2 cellular contexts compared by ENCODE assay signal in the genomic region with DNA sequence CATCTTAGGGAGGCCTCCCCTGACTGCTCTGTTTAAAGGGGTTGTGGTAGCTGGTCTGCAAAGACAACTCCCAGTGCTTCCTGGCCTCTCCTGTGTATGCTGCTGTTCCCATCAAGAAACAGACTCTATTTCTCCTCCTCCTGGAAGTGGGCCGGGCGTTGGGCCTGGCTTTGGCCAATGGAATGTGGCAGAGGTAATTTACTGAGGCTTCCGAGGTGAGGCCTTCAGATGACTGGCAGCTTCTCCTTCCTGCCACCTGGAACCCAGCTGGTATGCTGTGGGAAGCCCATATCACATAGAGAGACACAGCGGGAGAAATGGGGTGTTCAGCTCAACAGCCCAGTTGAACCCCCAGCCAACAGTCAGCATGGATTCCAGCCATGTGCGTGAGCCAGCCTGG.
TF ChIP-seq lines count a peak whose summit lies in the region.

No MANE protein-coding gene starts in this region.

TF ChIP-seq in SK-N-SH treated with all-trans-retinoic acid at 6 μM for 48 hours, 23 proteins besides CTCF, POLR2A, EP300 and RAD21:
- TF ChIP-seq ZNF565 (CRISPR knock-in tag; conservative IDR thresholded peaks at IDR 0.05; ENCODE audit: low read depth) (no peak), TCF4 (CRISPR knock-in tag; IDR thresholded peaks at IDR 0.05; ENCODE audit: borderline replicate concordance) (no peak), PPARA (CRISPR knock-in tag; IDR thresholded peaks at IDR 0.05; ENCODE audit: borderline replicate concordance) (no peak), ARNTL (CRISPR knock-in tag; IDR thresholded peaks at IDR 0.05; ENCODE audit: borderline replicate concordance, low read depth) (no peak), ZFP30 (CRISPR knock-in tag; IDR thresholded peaks at IDR 0.05) (no peak), RARB (CRISPR knock-in tag; IDR thresholded peaks at IDR 0.05) (no peak), TOX (CRISPR knock-in tag; IDR thresholded peaks at IDR 0.05; ENCODE audit: borderline replicate concordance) (no peak)
- TF ChIP-seq, protein P1, sequence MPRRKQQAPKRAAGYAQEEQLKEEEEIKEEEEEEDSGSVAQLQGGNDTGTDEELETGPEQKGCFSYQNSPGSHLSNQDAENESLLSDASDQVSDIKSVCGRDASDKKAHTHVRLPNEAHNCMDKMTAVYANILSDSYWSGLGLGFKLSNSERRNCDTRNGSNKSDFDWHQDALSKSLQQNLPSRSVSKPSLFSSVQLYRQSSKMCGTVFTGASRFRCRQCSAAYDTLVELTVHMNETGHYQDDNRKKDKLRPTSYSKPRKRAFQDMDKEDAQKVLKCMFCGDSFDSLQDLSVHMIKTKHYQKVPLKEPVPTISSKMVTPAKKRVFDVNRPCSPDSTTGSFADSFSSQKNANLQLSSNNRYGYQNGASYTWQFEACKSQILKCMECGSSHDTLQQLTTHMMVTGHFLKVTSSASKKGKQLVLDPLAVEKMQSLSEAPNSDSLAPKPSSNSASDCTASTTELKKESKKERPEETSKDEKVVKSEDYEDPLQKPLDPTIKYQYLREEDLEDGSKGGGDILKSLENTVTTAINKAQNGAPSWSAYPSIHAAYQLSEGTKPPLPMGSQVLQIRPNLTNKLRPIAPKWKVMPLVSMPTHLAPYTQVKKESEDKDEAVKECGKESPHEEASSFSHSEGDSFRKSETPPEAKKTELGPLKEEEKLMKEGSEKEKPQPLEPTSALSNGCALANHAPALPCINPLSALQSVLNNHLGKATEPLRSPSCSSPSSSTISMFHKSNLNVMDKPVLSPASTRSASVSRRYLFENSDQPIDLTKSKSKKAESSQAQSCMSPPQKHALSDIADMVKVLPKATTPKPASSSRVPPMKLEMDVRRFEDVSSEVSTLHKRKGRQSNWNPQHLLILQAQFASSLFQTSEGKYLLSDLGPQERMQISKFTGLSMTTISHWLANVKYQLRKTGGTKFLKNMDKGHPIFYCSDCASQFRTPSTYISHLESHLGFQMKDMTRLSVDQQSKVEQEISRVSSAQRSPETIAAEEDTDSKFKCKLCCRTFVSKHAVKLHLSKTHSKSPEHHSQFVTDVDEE (CRISPR knock-in tag; IDR thresholded peaks at IDR 0.05), result no peak
- TF ChIP-seq, protein P2, sequence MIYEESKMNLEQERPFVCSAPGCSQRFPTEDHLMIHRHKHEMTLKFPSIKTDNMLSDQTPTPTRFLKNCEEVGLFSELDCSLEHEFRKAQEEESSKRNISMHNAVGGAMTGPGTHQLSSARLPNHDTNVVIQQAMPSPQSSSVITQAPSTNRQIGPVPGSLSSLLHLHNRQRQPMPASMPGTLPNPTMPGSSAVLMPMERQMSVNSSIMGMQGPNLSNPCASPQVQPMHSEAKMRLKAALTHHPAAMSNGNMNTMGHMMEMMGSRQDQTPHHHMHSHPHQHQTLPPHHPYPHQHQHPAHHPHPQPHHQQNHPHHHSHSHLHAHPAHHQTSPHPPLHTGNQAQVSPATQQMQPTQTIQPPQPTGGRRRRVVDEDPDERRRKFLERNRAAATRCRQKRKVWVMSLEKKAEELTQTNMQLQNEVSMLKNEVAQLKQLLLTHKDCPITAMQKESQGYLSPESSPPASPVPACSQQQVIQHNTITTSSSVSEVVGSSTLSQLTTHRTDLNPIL (CRISPR knock-in tag; IDR thresholded peaks at IDR 0.05; ENCODE audit: low read depth), result no peak

TF ChIP-seq in SK-N-SH, 30 proteins besides CTCF, POLR2A, EP300 and RAD21:
- TF ChIP-seq, protein P3, sequence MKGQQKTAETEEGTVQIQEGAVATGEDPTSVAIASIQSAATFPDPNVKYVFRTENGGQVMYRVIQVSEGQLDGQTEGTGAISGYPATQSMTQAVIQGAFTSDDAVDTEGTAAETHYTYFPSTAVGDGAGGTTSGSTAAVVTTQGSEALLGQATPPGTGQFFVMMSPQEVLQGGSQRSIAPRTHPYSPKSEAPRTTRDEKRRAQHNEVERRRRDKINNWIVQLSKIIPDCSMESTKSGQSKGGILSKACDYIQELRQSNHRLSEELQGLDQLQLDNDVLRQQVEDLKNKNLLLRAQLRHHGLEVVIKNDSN (IDR thresholded peaks at IDR 0.05; ENCODE audit: borderline replicate concordance, low read depth), result no peak
- TF ChIP-seq RCOR1 (IDR thresholded peaks at IDR 0.05; ENCODE audit: low read length) (no peak), FOXJ3 (CRISPR knock-in tag; IDR thresholded peaks at IDR 0.05) (no peak), RFX5 (IDR thresholded peaks at IDR 0.05; ENCODE audit: low read length) (no peak), YY1 (IDR thresholded peaks at IDR 0.05; ENCODE audit: low read depth) (no peak), GATA2 (CRISPR knock-in tag; IDR thresholded peaks at IDR 0.05) (no peak), CHD2 (IDR thresholded peaks at IDR 0.05; ENCODE audit: low read length, partially characterized antibody) (no peak), TCF12 (IDR thresholded peaks at IDR 0.05) (no peak), MEF2A (IDR thresholded peaks at IDR 0.05; ENCODE audit: borderline replicate concordance, low read depth) (no peak), FOXM1 (IDR thresholded peaks at IDR 0.05; ENCODE audit: low read depth) (no peak), NFIC (IDR thresholded peaks at IDR 0.05; ENCODE audit: borderline replicate concordance) (no peak), ELF1 (IDR thresholded peaks at IDR 0.05) (no peak), EZH2phosphoT487 (IDR thresholded peaks at IDR 0.05; ENCODE audit: borderline replicate concordance, low read depth) (no peak), FOSL2 (IDR thresholded peaks at IDR 0.05; ENCODE audit: borderline replicate concordance, low read depth) (no peak), NRF1 (IDR thresholded peaks at IDR 0.05; ENCODE audit: low read depth, low read length) (no peak)
- TF ChIP-seq, protein P4, sequence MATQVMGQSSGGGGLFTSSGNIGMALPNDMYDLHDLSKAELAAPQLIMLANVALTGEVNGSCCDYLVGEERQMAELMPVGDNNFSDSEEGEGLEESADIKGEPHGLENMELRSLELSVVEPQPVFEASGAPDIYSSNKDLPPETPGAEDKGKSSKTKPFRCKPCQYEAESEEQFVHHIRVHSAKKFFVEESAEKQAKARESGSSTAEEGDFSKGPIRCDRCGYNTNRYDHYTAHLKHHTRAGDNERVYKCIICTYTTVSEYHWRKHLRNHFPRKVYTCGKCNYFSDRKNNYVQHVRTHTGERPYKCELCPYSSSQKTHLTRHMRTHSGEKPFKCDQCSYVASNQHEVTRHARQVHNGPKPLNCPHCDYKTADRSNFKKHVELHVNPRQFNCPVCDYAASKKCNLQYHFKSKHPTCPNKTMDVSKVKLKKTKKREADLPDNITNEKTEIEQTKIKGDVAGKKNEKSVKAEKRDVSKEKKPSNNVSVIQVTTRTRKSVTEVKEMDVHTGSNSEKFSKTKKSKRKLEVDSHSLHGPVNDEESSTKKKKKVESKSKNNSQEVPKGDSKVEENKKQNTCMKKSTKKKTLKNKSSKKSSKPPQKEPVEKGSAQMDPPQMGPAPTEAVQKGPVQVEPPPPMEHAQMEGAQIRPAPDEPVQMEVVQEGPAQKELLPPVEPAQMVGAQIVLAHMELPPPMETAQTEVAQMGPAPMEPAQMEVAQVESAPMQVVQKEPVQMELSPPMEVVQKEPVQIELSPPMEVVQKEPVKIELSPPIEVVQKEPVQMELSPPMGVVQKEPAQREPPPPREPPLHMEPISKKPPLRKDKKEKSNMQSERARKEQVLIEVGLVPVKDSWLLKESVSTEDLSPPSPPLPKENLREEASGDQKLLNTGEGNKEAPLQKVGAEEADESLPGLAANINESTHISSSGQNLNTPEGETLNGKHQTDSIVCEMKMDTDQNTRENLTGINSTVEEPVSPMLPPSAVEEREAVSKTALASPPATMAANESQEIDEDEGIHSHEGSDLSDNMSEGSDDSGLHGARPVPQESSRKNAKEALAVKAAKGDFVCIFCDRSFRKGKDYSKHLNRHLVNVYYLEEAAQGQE (IDR thresholded peaks at IDR 0.05; ENCODE audit: low read depth, low read length), result no peak
- TF ChIP-seq, protein P5, sequence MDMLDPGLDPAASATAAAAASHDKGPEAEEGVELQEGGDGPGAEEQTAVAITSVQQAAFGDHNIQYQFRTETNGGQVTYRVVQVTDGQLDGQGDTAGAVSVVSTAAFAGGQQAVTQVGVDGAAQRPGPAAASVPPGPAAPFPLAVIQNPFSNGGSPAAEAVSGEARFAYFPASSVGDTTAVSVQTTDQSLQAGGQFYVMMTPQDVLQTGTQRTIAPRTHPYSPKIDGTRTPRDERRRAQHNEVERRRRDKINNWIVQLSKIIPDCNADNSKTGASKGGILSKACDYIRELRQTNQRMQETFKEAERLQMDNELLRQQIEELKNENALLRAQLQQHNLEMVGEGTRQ (IDR thresholded peaks at IDR 0.05; ENCODE audit: borderline replicate concordance, low read depth, low read length), result no peak
- TF ChIP-seq, protein P6, sequence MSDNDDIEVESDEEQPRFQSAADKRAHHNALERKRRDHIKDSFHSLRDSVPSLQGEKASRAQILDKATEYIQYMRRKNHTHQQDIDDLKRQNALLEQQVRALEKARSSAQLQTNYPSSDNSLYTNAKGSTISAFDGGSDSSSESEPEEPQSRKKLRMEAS (IDR thresholded peaks at IDR 0.05; ENCODE audit: low read depth), result no peak
- TF ChIP-seq, protein P7, sequence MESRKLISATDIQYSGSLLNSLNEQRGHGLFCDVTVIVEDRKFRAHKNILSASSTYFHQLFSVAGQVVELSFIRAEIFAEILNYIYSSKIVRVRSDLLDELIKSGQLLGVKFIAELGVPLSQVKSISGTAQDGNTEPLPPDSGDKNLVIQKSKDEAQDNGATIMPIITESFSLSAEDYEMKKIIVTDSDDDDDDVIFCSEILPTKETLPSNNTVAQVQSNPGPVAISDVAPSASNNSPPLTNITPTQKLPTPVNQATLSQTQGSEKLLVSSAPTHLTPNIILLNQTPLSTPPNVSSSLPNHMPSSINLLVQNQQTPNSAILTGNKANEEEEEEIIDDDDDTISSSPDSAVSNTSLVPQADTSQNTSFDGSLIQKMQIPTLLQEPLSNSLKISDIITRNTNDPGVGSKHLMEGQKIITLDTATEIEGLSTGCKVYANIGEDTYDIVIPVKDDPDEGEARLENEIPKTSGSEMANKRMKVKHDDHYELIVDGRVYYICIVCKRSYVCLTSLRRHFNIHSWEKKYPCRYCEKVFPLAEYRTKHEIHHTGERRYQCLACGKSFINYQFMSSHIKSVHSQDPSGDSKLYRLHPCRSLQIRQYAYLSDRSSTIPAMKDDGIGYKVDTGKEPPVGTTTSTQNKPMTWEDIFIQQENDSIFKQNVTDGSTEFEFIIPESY (IDR thresholded peaks at IDR 0.05; ENCODE audit: borderline replicate concordance, low read depth), result no peak
